ENCODE assay signal across 8 cellular contexts in the genomic region with DNA sequence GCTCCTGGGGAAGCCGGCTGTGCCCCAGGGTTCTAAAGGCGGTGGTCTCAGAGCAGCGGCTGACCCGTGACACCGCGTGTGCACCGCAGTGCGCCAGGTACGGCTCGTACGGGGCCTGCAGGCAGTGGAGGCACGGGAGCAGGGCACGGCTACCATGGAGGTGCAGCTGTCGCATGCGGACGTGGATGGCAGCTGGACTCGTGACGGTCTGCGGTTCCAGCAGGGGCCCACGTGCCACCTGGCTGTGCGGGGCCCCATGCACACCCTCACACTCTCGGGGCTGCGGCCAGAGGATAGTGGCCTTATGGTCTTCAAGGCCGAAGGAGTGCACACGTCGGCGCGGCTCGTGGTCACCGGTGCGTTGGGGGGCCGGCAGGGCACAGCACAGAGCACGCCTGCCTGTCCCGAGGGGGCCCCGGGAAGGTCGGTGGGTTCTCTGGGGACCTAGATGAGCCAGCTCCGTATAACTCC.
DNase-seq lines count a peak whose midpoint lies in the region; ATAC-seq and TF ChIP-seq lines count a peak whose summit lies in the region.

No MANE protein-coding gene starts in this region.

- H3K27me3 Mint-ChIP-seq in activated naive CD8-positive, alpha-beta T cell treated with anti-CD3 and anti-CD28 coated beads, Interleukin-2, amount 10 ng/mL, durations not matched to agents 7 days and 5 days = no peaks in the 10 kb centered on the region

- no peak overlapping the region for H3K27ac Mint-ChIP-seq in activated naive CD8-positive, alpha-beta T cell treated with anti-CD3 and anti-CD28 coated beads, Interleukin-2, amount 10 ng/mL, durations not matched to agents 7 days and 5 days

- peak; percentile 2 for ATAC-seq in activated naive CD8-positive, alpha-beta T cell treated with anti-CD3 and anti-CD28 coated beads, Interleukin-2, amount 10 ng/mL, durations not matched to agents 7 days and 5 days (ENCODE audit: low read depth)
- ATAC-seq in left colon = peak; percentile 21

- H3K9me3 ChIP-seq in subcutaneous abdominal adipose tissue (ENCODE audit: control insufficient read depth in 5 of 5, low read length in 5 of 5) = no peaks in the 10 kb centered on the region

- H3K27ac ChIP-seq in subcutaneous abdominal adipose tissue (ENCODE audit: low read depth, low read length) = no peak overlapping the region

- no peak for TF ChIP-seq CTCF in GM13977 (IDR thresholded peaks at IDR 0.05; ENCODE audit: extremely low read depth, insufficient read depth, missing control alignments)

- H3K9me3 Mint-ChIP-seq in activated naive CD8-positive, alpha-beta T cell treated with anti-CD3 and anti-CD28 coated beads, Interleukin-2, amount 10 ng/mL, durations not matched to agents 7 days and 5 days = no peaks in the 10 kb centered on the region

- DNase-seq in DMS79 treated with DMSO at 0.1 percent for 48 hours (lab: John Stamatoyannopoulos, UW) (peak; percentile 45), DMS79 (lab: John Stamatoyannopoulos, UW) (no peak), left colon (peak in 1 of 2 donors; percentile 29), midbrain (lab: John Stamatoyannopoulos, UW) (no peak), GM13977 (ENCODE audit: low spot score) (no peak), DMS53 treated with DMSO at 0.1 percent for 48 hours (lab: John Stamatoyannopoulos, UW; ENCODE audit: unreplicated experiment) (no peak)
- no peak for DNase-seq in activated naive CD8-positive, alpha-beta T cell treated with anti-CD3 and anti-CD28 coated beads, Interleukin-2, amount 10 ng/mL, durations not matched to agents 7 days and 5 days

- in situ Hi-C loops in GM13977 (cut with MboI; ENCODE audit: low pct_unique_long_range_greater_than_20kb, low sequenced_read_pairs, unreplicated experiment) = no loop called here

- peaks cover 0 to 24% (median 18%) of the 10 kb centered on the region in 5 donors for H3K4me1 ChIP-seq in subcutaneous abdominal adipose tissue (ENCODE audit: control insufficient read depth in 5 of 5, insufficient read depth in 5 of 5, low read length in 5 of 5)

- intact Hi-C loops in left colon (cut with DNase I, micrococcal nuclease) = no loop called here

- H3K27me3 ChIP-seq in subcutaneous abdominal adipose tissue (ENCODE audit: control insufficient read depth in 5 of 5, insufficient read depth in 4 of 5, low read length in 5 of 5) = no peaks in the 10 kb centered on the region

- peaks cover 6% of the 10 kb centered on the region for H3K4me1 Mint-ChIP-seq in activated naive CD8-positive, alpha-beta T cell treated with anti-CD3 and anti-CD28 coated beads, Interleukin-2, amount 10 ng/mL, durations not matched to agents 7 days and 5 days

- no peaks in the 10 kb centered on the region for H3K36me3 Mint-ChIP-seq in activated naive CD8-positive, alpha-beta T cell treated with anti-CD3 and anti-CD28 coated beads, Interleukin-2, amount 10 ng/mL, durations not matched to agents 7 days and 5 days

- peaks cover 0 to 19% (median 7%) of the 10 kb centered on the region in 5 donors for H3K36me3 ChIP-seq in subcutaneous abdominal adipose tissue (ENCODE audit: control insufficient read depth in 5 of 5, insufficient read depth in 5 of 5, low read length in 5 of 5)

- H3K4me3 ChIP-seq in subcutaneous abdominal adipose tissue (ENCODE audit: low read depth in 1 of 5, low read length in 5 of 5) = peak overlapping the region in 4 of 5 donors; percentile 73 to 83 (median 74)

- peak overlapping the region; percentile 77 for H3K4me3 Mint-ChIP-seq in activated naive CD8-positive, alpha-beta T cell treated with anti-CD3 and anti-CD28 coated beads, Interleukin-2, amount 10 ng/mL, durations not matched to agents 7 days and 5 days

- peak overlapping the region in 3 of 5 donors; percentile 35 to 52 (median 36) for H3K9ac ChIP-seq in subcutaneous abdominal adipose tissue (ENCODE audit: low read length in 5 of 5)

- POLR2A ChIA-PET in activated naive CD8-positive, alpha-beta T cell treated with anti-CD3 and anti-CD28 coated beads, Interleukin-2, amount 10 ng/mL, durations not matched to agents 7 days and 5 days (lab: Charles Lee) = interaction anchor here (1.4 kb wide), 1 partner anchor 181 kb away, joined by 11 read pairs; a partner anchor contains a TSS
